Comparison of ENCODE assay signal across 8 cellular contexts in genomic region chr5:75050415-75050814, GRCh38. TPM values are rescaled to one million over a fixed set of nuclear protein-coding genes. Genes with fewer than 3 reads are reported as not detected.
DNase-seq lines count a peak whose midpoint lies in the region; ATAC-seq, FAIRE-seq and TF ChIP-seq lines count a peak whose summit lies in the region.

No MANE protein-coding gene starts in this region.

- POLR2A ChIA-PET in CD8-positive, alpha-beta memory T cell (lab: Charles Lee) = interaction anchor here (0.9 to 1.7 kb wide), 2 partner anchors 16 to 186 kb away, joined by 3 to 7 read pairs; partner anchors contain the start of gene ANKRD31

- H3K27ac ChIP-seq in CD8-positive, alpha-beta memory T cell (ENCODE audit: low read depth, low read length) = no peak overlapping the region
- no peak overlapping the region for H3K27ac ChIP-seq in keratinocyte (ENCODE audit: control insufficient read depth, insufficient read depth, low read length)

- DNase-seq in CD8-positive, alpha-beta memory T cell = peak in 2 of 5 donors; percentile 4 to 48
- DNase-seq in HTR-8/SVneo (ENCODE audit: insufficient read length, low spot score) (peak; percentile 33), keratinocyte (ENCODE audit: low read depth, low spot score) (no peak), GM12891 (ENCODE audit: insufficient read length, low spot score) (no peak), NCI-H2196 (lab: John Stamatoyannopoulos, UW; ENCODE audit: unreplicated experiment) (no peak)

- H3K36me3 Mint-ChIP-seq in CD8-positive, alpha-beta memory T cell = peaks cover 7 to 33% (median 15%) of the 10 kb centered on the region in 3 donors
- peaks cover 7% of the 10 kb centered on the region for H3K36me3 Mint-ChIP-seq in activated naive CD8-positive, alpha-beta T cell

- H3K4me3 Mint-ChIP-seq in CD8-positive, alpha-beta memory T cell = peak overlapping the region; percentile 69 to 97 (median 93)
- H3K4me3 Mint-ChIP-seq in activated naive CD8-positive, alpha-beta T cell = peak overlapping the region; percentile 89

- CTCF ChIA-PET in CD8-positive, alpha-beta memory T cell (lab: Charles Lee) = interaction anchor here (0.6 to 4.9 kb wide), 24 partner anchors 10 to 286 kb away, joined by 3 to 37 read pairs (median 4); partner anchors contain the start of genes ANKRD31 and HMGCR

- peak; percentile 36 to 61 (median 40) for TF ChIP-seq CTCF in keratinocyte (optimal IDR thresholded peaks at IDR 0.05 in 1 of 3, IDR thresholded peaks at IDR 0.05 in 1 of 3, conservative IDR thresholded peaks at IDR 0.05 in 1 of 3; ENCODE audit: extremely low read depth in 1 of 3, insufficient read depth in 2 of 3, low read length in 3 of 3)

- no peaks in the 10 kb centered on the region for H3K9me1 ChIP-seq in keratinocyte (ENCODE audit: control insufficient read depth, extremely low read depth, insufficient read depth, low read length)

- H3K9me3 ChIP-seq in CD8-positive, alpha-beta memory T cell (ENCODE audit: low read length) = no peaks in the 10 kb centered on the region
- no peaks in the 10 kb centered on the region for H3K9me3 ChIP-seq in keratinocyte (ENCODE audit: control insufficient read depth, low read depth, low read length)

- H3K36me3 ChIP-seq in CD8-positive, alpha-beta memory T cell (ENCODE audit: insufficient read depth, low read length) = peaks cover 3% of the 10 kb centered on the region
- peaks cover 0 to 3% of the 10 kb centered on the region in 2 experiments for H3K36me3 ChIP-seq in keratinocyte (ENCODE audit: control insufficient read depth in 2 of 2, extremely low read depth in 1 of 2, insufficient read depth in 2 of 2, low read length in 2 of 2)

- peaks cover 63 to 86% (median 85%) of the 10 kb centered on the region in 3 donors for H3K4me1 Mint-ChIP-seq in CD8-positive, alpha-beta memory T cell
- peaks cover 85% of the 10 kb centered on the region for H3K4me1 Mint-ChIP-seq in activated naive CD8-positive, alpha-beta T cell (ENCODE audit: low read depth)

- H3K79me2 ChIP-seq in keratinocyte (ENCODE audit: control insufficient read depth, insufficient read depth, low read length) = peaks cover 9% of the 10 kb centered on the region

- H3K9ac ChIP-seq in keratinocyte (ENCODE audit: control insufficient read depth, extremely low read depth, insufficient read depth, low read length) = no peak overlapping the region

- no peak for TF ChIP-seq POLR2A in GM12891 (IDR thresholded peaks at IDR 0.05; ENCODE audit: low read depth, low read length)

- H2AFZ ChIP-seq in keratinocyte (ENCODE audit: control insufficient read depth, low read length) = no peak overlapping the region

- H3K4me2 ChIP-seq in keratinocyte (ENCODE audit: control insufficient read depth, extremely low read depth, insufficient read depth, low read depth, low read length) = no peak overlapping the region

- no peaks in the 10 kb centered on the region for H3K9me3 Mint-ChIP-seq in CD8-positive, alpha-beta memory T cell
- no peaks in the 10 kb centered on the region for H3K9me3 Mint-ChIP-seq in activated naive CD8-positive, alpha-beta T cell (ENCODE audit: low read depth)

- peak overlapping the region; percentile 51 to 95 (median 80) for H3K27ac Mint-ChIP-seq in CD8-positive, alpha-beta memory T cell
- H3K27ac Mint-ChIP-seq in activated naive CD8-positive, alpha-beta T cell = peak overlapping the region; percentile 95

- dilution Hi-C loops in keratinocyte (cut with MboI; ENCODE audit: extremely low pct_ligation_motif_present, low sequenced_read_pairs) = no loop called here

- H3K27me3 ChIP-seq in CD8-positive, alpha-beta memory T cell (ENCODE audit: insufficient read depth, low read length, poor library complexity, severe bottlenecking) = no peaks in the 10 kb centered on the region
- H3K27me3 ChIP-seq in keratinocyte (ENCODE audit: control insufficient read depth, extremely low read depth, insufficient read depth, low read length) = no peaks in the 10 kb centered on the region

- no peak for ATAC-seq in HG03139 (IDR thresholded peaks at IDR 0.05; ENCODE audit: unreplicated experiment)
- no peak for ATAC-seq in GM21723 (IDR thresholded peaks at IDR 0.05; ENCODE audit: unreplicated experiment)

- peak overlapping the region; percentile 70 for H3K4me3 ChIP-seq in CD8-positive, alpha-beta memory T cell (ENCODE audit: low read length)
- no peak overlapping the region for H3K4me3 ChIP-seq in keratinocyte (ENCODE audit: control insufficient read depth in 2 of 3, extremely low read depth in 1 of 3, insufficient read depth in 2 of 3, low read depth in 1 of 3, low read length in 3 of 3)

- peaks cover 0 to 3% of the 10 kb centered on the region in 2 donors for H3K27me3 Mint-ChIP-seq in CD8-positive, alpha-beta memory T cell
- no peaks in the 10 kb centered on the region for H3K27me3 Mint-ChIP-seq in activated naive CD8-positive, alpha-beta T cell

- FAIRE-seq in HTR-8/SVneo (lab: Jason Lieb, UNC) (no peak), keratinocyte (lab: Jason Lieb, UNC) (no peak), GM12891 (lab: Jason Lieb, UNC) (no peak)

- no peaks in the 10 kb centered on the region for H4K20me1 ChIP-seq in keratinocyte (ENCODE audit: control insufficient read depth, extremely low read depth, insufficient read depth, low read length)

- H3K4me1 ChIP-seq in CD8-positive, alpha-beta memory T cell (ENCODE audit: insufficient read depth, low read length) = peaks cover 64% of the 10 kb centered on the region
- peaks cover 36% of the 10 kb centered on the region for H3K4me1 ChIP-seq in keratinocyte (ENCODE audit: control insufficient read depth, extremely low read depth, insufficient read depth, low read length)

TF ChIP-seq in GM12891, 5 proteins besides CTCF, POLR2A, EP300 and RAD21:
- no peak for TF ChIP-seq SPI1 (IDR thresholded peaks at IDR 0.05; ENCODE audit: low read depth, low read length)
- no peak for TF ChIP-seq PAX5 (IDR thresholded peaks at IDR 0.05; ENCODE audit: insufficient read depth, low read length, severe bottlenecking)
- TF ChIP-seq POLR2AphosphoS5 (IDR thresholded peaks at IDR 0.05; ENCODE audit: low read depth, low read length) = no peak
- no peak for TF ChIP-seq TAF1 (IDR thresholded peaks at IDR 0.05; ENCODE audit: low read depth, low read length)
- TF ChIP-seq POU2F2 (IDR thresholded peaks at IDR 0.05; ENCODE audit: low read depth, low read length) = no peak

RNA-seq across cellular contexts. Expression of gene GCNT4, which starts 1.9 kb away (rescaled TPM):
- total RNA-seq in CD8-positive, alpha-beta memory T cell = 1 to 10 TPM; 1.4 to 1.6 TPM
- 1.3 TPM for polyA plus RNA-seq in CD8-positive, alpha-beta memory T cell
- polyA plus RNA-seq in keratinocyte = 1.1 to 3.5 TPM (median 3.2 TPM) in 3 replicates
- 3.1 TPM for polyA plus RNA-seq in keratinocyte (2011; ENCODE audit: low read depth)
- 1.1 and 2.4 TPM in 2 replicates for polyA plus RNA-seq in keratinocyte (2011; cell fraction: cytosol; rRNA removed)
- 4.5 and 5.9 TPM in 2 replicates for polyA plus RNA-seq in keratinocyte (2011; cell fraction: nucleus; rRNA removed)
- 1.4 and 7.2 TPM in 2 replicates for polyA plus RNA-seq in keratinocyte (2012; ENCODE audit: low replicate concordance)
- polyA minus RNA-seq in keratinocyte = 0.52 to 5.2 TPM (median 4.4 TPM) in 3 replicates
- 1.3 TPM for polyA minus RNA-seq in keratinocyte (2011; cell fraction: cytosol; rRNA and poly(A)+ RNA removed)
- 4.5 and 9.2 TPM in 2 replicates for polyA minus RNA-seq in keratinocyte (2011; cell fraction: nucleus; rRNA and poly(A)+ RNA removed)
- polyA plus RNA-seq in GM12891 (2012; ENCODE audit: low read depth, missing spikeins) = 0.10 TPM
